ENCODE assay signal across 8 cellular contexts in the genomic region with DNA sequence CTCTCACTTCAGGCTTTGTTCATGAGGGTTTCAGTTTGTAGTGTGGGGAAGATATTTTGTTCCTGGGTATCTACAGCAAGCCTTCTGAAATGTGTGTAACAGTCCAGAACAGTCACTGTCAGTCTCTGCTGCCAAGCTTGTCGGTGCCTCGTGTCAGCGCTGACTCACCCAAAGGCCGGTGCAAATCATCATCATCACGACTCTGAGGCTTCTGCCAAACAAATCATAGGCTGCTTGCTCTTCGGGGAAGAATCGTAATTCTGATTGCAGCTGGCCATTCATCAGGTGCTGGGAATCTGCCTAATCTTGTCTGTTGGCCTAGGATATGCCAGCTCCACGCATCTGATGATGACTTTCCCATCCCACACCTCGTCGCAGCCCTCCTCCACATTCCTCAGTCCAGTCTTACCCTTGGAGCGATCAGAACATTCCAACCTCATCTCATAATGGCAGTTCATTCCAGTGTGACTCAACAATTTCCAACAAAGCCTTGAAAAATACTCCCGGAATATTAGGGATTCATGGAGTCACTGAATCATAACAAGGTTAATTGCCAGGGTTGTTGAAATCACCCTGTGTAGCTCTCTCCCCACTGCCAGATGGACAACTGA. TPM values are rescaled to one million over a fixed set of nuclear protein-coding genes. Genes with fewer than 3 reads are reported as not detected.
A peak's percentile ranks its signal among the peaks of the same experiment; 100 is the strongest.
DNase-seq lines count a peak whose midpoint lies in the region; ATAC-seq and TF ChIP-seq lines count a peak whose summit lies in the region.

No MANE protein-coding gene starts in this region.

- H3K9me3 Mint-ChIP-seq in type B pancreatic cell: no peaks in the 10 kb centered on the region

- H3K27me3 Mint-ChIP-seq in type B pancreatic cell: no peaks in the 10 kb centered on the region

- no peaks in the 10 kb centered on the region for H3K36me3 Mint-ChIP-seq in type B pancreatic cell

- H3K4me1 ChIP-seq in rectal smooth muscle tissue (ENCODE audit: control insufficient read depth, insufficient read depth, low read length): no peaks in the 10 kb centered on the region

- no peak overlapping the region for H3K9ac ChIP-seq in rectal smooth muscle tissue (ENCODE audit: low read length)

- no peak overlapping the region for H3K27ac Mint-ChIP-seq in type B pancreatic cell

- no peak for TF ChIP-seq CTCF in type B pancreatic cell (conservative IDR thresholded peaks at IDR 0.05)

- ATAC-seq in HG03097 (IDR thresholded peaks at IDR 0.05; ENCODE audit: low FRiP score, unreplicated experiment): no peak

- H3K27me3 ChIP-seq in rectal smooth muscle tissue (ENCODE audit: control insufficient read depth, insufficient read depth, low read length): no peaks in the 10 kb centered on the region

- H3K36me3 ChIP-seq in rectal smooth muscle tissue (ENCODE audit: control insufficient read depth, insufficient read depth, low read length): no peaks in the 10 kb centered on the region

- no peak overlapping the region for H3K4me3 ChIP-seq in rectal smooth muscle tissue (ENCODE audit: low read length)

- H3K4me1 Mint-ChIP-seq in type B pancreatic cell (ENCODE audit: unreplicated experiment): peaks cover 13% of the 10 kb centered on the region

- peak; percentile 44 for DNase-seq in H4 (ENCODE audit: low spot score)
- DNase-seq in SHP77 (lab: John Stamatoyannopoulos, UW): peak; percentile 44 to 46
- DNase-seq in fibroblast of the conjunctiva (ENCODE audit: low read depth): peak; percentile 92
- DNase-seq in NCI-H526 (lab: John Stamatoyannopoulos, UW): no peak
- DNase-seq in SIG-M5 (lab: John Stamatoyannopoulos, UW): no peak
- DNase-seq in type B pancreatic cell (ENCODE audit: extremely low spot score, unreplicated experiment): no peak

- peak overlapping the region; percentile 48 for H3K27ac ChIP-seq in rectal smooth muscle tissue (ENCODE audit: low read depth, low read length)

- H3K4me3 Mint-ChIP-seq in type B pancreatic cell: no peak overlapping the region

RNA-seq across cellular contexts. Expression of a gene that starts 40.9 kb away (rescaled TPM):
- total RNA-seq in H4 (2014; rRNA removed; shearing (Covaris generic)): not detected in 2 replicates
- 0.46 and 0.55 TPM in 2 replicates for total RNA-seq in type B pancreatic cell (ENCODE audit: low replicate concordance)

Comparison
In these comparisons a context has a peak if more than half of its experiments do, and no peak if none do; other contexts are left out.
1. DNase-seq: peak in H4 (single experiment), SHP77 (2 of 2) and fibroblast of the conjunctiva (single experiment); none in NCI-H526 (0 of 2), SIG-M5 (single experiment) and type B pancreatic cell (single experiment).